In the genomic region with DNA sequence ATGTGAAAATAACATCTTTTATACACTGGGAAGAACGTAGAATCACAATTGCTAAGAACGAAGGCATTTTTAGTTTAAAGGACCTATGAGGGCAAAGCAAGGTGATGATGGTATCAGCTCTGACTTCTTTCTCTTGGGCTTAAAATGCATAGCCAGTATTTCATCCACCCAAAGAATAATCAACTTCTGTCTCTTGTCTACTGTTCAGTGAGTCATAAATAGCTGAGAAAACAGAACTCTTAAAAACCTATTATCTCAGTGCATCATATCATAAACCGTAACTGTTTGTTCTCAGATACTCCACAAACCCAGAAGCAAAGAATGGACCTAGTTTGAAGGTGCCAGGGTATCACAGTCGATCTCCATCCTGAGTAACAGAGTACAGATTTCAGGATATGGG, we compare ENCODE assay signal across 1 cellular context.
TF ChIP-seq lines count a peak whose summit lies in the region.

No MANE protein-coding gene starts in this region.

TF ChIP-seq in HEK293, 187 proteins besides CTCF, POLR2A, EP300 and RAD21 (continued from another document):
- TF ChIP-seq, protein P1, sequence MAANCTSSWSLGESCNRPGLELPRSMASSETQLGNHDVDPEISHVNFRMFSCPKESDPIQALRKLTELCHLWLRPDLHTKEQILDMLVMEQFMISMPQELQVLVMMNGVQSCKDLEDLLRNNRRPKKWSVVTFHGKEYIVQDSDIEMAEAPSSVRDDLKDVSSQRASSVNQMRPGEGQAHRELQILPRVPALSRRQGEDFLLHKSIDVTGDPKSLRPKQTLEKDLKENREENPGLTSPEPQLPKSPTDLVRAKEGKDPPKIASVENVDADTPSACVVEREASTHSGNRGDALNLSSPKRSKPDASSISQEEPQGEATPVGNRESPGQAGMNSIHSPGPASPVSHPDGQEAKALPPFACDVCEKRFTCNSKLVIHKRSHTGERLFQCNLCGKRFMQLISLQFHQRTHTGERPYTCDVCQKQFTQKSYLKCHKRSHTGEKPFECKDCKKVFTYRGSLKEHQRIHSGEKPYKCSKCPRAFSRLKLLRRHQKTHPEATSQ (tag by site-specific recombination; IDR thresholded peaks at IDR 0.05): no peak
- TF ChIP-seq, protein P2, sequence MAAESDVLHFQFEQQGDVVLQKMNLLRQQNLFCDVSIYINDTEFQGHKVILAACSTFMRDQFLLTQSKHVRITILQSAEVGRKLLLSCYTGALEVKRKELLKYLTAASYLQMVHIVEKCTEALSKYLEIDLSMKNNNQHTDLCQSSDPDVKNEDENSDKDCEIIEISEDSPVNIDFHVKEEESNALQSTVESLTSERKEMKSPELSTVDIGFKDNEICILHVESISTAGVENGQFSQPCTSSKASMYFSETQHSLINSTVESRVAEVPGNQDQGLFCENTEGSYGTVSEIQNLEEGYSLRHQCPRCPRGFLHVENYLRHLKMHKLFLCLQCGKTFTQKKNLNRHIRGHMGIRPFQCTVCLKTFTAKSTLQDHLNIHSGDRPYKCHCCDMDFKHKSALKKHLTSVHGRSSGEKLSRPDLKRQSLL (tag by site-specific recombination; IDR thresholded peaks at IDR 0.05): no peak
- TF ChIP-seq ZNF140 (tag by site-specific recombination; IDR thresholded peaks at IDR 0.05) (no peak), ZBTB48 (tag by site-specific recombination; IDR thresholded peaks at IDR 0.05) (no peak), TRIM28 (IDR thresholded peaks at IDR 0.05; ENCODE audit: borderline replicate concordance, low read length) (no peak), ZSCAN30 (tag by site-specific recombination; IDR thresholded peaks at IDR 0.05) (no peak), OSR2 (tag by site-specific recombination; IDR thresholded peaks at IDR 0.05) (0 out of 2 replicates have a peak, but pooled peaks have one; percentile 33), ZFP69B (tag by site-specific recombination; IDR thresholded peaks at IDR 0.05) (no peak), ZNF776 (tag by site-specific recombination; IDR thresholded peaks at IDR 0.05; ENCODE audit: borderline replicate concordance) (no peak), ZNF394 (tag by site-specific recombination; IDR thresholded peaks at IDR 0.05; ENCODE audit: borderline replicate concordance) (peak; percentile 44), KLF9 (tag by site-specific recombination; IDR thresholded peaks at IDR 0.05; ENCODE audit: low read depth) (no peak), MYNN (tag by site-specific recombination; IDR thresholded peaks at IDR 0.05; ENCODE audit: borderline replicate concordance) (no peak), ZNF239 (tag by site-specific recombination; IDR thresholded peaks at IDR 0.05) (no peak), ZSCAN23 (tag by site-specific recombination; IDR thresholded peaks at IDR 0.05) (no peak), ZNF292 (tag by site-specific recombination; IDR thresholded peaks at IDR 0.05; ENCODE audit: borderline replicate concordance, low read depth) (no peak)
- TF ChIP-seq, protein P3, sequence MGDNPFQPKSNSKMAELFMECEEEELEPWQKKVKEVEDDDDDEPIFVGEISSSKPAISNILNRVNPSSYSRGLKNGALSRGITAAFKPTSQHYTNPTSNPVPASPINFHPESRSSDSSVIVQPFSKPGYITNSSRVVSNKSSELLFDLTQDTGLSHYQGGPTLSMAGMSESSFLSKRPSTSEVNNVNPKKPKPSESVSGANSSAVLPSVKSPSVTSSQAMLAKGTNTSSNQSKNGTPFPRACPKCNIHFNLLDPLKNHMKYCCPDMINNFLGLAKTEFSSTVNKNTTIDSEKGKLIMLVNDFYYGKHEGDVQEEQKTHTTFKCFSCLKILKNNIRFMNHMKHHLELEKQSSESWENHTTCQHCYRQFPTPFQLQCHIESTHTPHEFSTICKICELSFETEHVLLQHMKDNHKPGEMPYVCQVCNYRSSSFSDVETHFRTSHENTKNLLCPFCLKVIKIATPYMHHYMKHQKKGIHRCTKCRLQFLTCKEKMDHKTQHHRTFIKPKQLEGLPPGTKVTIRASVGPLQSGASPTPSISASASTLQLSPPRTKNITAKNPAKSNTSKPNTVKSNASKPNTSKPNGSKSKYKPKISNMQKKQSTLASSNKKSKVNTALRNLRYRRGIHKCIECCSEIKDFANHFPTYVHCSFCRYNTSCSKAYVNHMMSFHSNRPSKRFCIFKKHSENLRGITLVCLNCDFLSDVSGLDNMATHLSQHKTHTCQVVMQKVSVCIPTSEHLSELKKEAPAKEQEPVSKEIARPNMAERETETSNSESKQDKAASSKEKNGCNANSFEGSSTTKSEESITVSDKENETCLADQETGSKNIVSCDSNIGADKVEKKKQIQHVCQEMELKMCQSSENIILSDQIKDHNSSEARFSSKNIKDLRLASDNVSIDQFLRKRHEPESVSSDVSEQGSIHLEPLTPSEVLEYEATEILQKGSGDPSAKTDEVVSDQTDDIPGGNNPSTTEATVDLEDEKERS (tag by site-specific recombination; IDR thresholded peaks at IDR 0.05): no peak
- TF ChIP-seq, protein P4, sequence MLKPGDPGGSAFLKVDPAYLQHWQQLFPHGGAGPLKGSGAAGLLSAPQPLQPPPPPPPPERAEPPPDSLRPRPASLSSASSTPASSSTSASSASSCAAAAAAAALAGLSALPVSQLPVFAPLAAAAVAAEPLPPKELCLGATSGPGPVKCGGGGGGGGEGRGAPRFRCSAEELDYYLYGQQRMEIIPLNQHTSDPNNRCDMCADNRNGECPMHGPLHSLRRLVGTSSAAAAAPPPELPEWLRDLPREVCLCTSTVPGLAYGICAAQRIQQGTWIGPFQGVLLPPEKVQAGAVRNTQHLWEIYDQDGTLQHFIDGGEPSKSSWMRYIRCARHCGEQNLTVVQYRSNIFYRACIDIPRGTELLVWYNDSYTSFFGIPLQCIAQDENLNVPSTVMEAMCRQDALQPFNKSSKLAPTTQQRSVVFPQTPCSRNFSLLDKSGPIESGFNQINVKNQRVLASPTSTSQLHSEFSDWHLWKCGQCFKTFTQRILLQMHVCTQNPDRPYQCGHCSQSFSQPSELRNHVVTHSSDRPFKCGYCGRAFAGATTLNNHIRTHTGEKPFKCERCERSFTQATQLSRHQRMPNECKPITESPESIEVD (tag by site-specific recombination; IDR thresholded peaks at IDR 0.05): no peak
